In the genomic region with DNA sequence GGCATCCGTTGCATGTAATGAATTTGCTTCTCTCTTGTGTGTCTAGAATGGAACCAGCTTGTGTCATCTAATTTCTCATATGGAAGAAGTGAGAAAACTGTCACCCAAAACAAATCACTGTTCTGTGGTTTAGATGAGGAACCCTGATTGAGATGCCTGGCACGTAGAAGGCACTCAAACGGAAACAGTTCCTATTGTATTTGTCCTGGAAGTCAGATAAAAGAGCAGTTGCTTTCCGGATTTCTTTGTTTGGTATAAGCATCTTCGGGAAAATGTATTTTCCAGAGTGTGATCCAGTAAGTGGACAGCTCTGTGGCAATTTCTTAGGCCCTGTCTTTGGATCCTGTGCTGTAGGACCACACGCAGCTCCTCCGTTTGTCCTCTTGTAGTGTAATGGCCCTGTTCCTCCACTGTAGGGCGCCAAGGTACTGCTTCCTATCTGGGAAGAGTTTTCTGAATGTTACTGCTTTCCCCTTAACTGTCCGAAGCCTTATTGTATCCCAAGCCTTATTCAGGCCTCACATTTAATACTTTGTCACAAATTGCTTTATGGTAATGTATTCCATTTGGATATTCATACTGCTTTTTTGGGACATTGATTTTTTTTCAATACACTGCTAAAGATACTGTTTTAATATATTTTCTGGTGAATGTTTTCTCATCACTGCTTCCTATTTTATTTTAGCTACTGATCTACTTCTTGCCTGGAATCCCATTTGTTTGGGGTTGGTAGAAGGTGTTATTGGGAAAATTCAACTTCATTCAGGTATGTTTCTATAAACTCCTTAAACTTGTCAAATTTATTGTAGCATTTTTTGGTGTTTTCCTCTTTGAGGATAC, we compare ENCODE assay signal across 8 cellular contexts. TPM values are rescaled to one million over a fixed set of nuclear protein-coding genes. Genes with fewer than 3 reads are reported as not detected.
A peak's percentile ranks its signal among the peaks of the same experiment; 100 is the strongest.
DNase-seq lines count a peak whose midpoint lies in the region; ATAC-seq and TF ChIP-seq lines count a peak whose summit lies in the region.

No MANE protein-coding gene starts in this region.

- no peaks in the 10 kb centered on the region for H3K4me1 ChIP-seq in HCT116 (ENCODE audit: control insufficient read depth in 1 of 2, insufficient read depth in 2 of 2, low read length in 2 of 2)
- H3K4me1 ChIP-seq in adipocyte (ENCODE audit: control insufficient read depth, insufficient read depth, low read length), result peaks cover 9% of the 10 kb centered on the region
- peaks cover 0 to 16% (median 7%) of the 10 kb centered on the region in 9 donors for H3K4me1 ChIP-seq in heart right ventricle
- peaks cover 25% of the 10 kb centered on the region for H3K4me1 ChIP-seq in psoas muscle

- no peaks in the 10 kb centered on the region for H3K9me2 ChIP-seq in HCT116 (ENCODE audit: insufficient read depth)

- peak; percentile 97 for TF ChIP-seq RAD21 in HCT116 (IDR thresholded peaks at IDR 0.05; ENCODE audit: low read depth)

- H3K9ac ChIP-seq in HCT116 (ENCODE audit: low read length), result no peak overlapping the region
- peak overlapping the region; percentile 55 for H3K9ac ChIP-seq in adipocyte (ENCODE audit: low read length)

- DNase-seq in GM04504 (ENCODE audit: low read depth) (peak; percentile 68), HCT116 (ENCODE audit: low read depth, low spot score) (peak; percentile 63), NAMALWA (ENCODE audit: low spot score) (peak; percentile 83), SKM-1 treated with dmso at 0.1 percent for 144 hours (lab: John Stamatoyannopoulos, UW; ENCODE audit: unreplicated experiment) (peak; percentile 73), adipocyte (ENCODE audit: low read depth) (peak; percentile 93), heart right ventricle (peak; percentile 29 to 79), psoas muscle (peak; percentile 47 to 58)

- H3K4me2 ChIP-seq in HCT116 (ENCODE audit: low read length), result no peak overlapping the region

- no peak for TF ChIP-seq POLR2A in HCT116 (IDR thresholded peaks at IDR 0.05; ENCODE audit: borderline replicate concordance, extremely low read depth, insufficient read depth, insufficient read length)

- TF ChIP-seq CTCF in HCT116 (IDR thresholded peaks at IDR 0.05 in 2 of 3, conservative IDR thresholded peaks at IDR 0.05 in 1 of 3; ENCODE audit: borderline replicate concordance in 1 of 3, insufficient read depth in 1 of 3, low read depth in 2 of 3, low read length in 2 of 3) (peak; percentile 89 to 99 (median 99)), heart right ventricle (IDR thresholded peaks at IDR 0.05) (peak; percentile 67 to 96 (median 93)), psoas muscle (IDR thresholded peaks at IDR 0.05) (peak; percentile 93)

- H3K4me3 ChIP-seq in HCT116 (replicated peaks in 1 of 2; ENCODE audit: low read depth in 1 of 2, low read length in 2 of 2), result no peak overlapping the region
- H3K4me3 ChIP-seq in adipocyte (ENCODE audit: low read length), result no peak overlapping the region
- no peak overlapping the region for H3K4me3 ChIP-seq in heart right ventricle
- no peak overlapping the region for H3K4me3 ChIP-seq in psoas muscle

- H4K20me1 ChIP-seq in HCT116 (ENCODE audit: insufficient read depth), result no peaks in the 10 kb centered on the region

- H3K9me3 ChIP-seq in HCT116 (ENCODE audit: control insufficient read depth in 1 of 2, insufficient read depth in 1 of 2, low read depth in 1 of 2, low read length in 2 of 2) (no peaks in the 10 kb centered on the region), adipocyte (ENCODE audit: control insufficient read depth, low read length) (no peaks in the 10 kb centered on the region), heart right ventricle (no peaks in the 10 kb centered on the region), psoas muscle (no peaks in the 10 kb centered on the region)

- H3K27me3 ChIP-seq in HCT116 (ENCODE audit: insufficient read depth, low read length) (no peaks in the 10 kb centered on the region), adipocyte (replicated peaks; ENCODE audit: control insufficient read depth, insufficient read depth, low read length) (no peaks in the 10 kb centered on the region), heart right ventricle (no peaks in the 10 kb centered on the region), psoas muscle (ENCODE audit: insufficient read depth in 3 of 3, low read length in 2 of 3) (no peaks in the 10 kb centered on the region)

- H2AFZ ChIP-seq in HCT116 (ENCODE audit: low read depth, low read length, poor library complexity, severe bottlenecking), result no peak overlapping the region

- H3K79me2 ChIP-seq in HCT116 (ENCODE audit: insufficient read depth, low read length), result peaks cover 4% of the 10 kb centered on the region

- CTCF ChIA-PET in HCT116 (lab: Charles Lee), result interaction anchor here (0.6 to 4.3 kb wide), 19 partner anchors 9 to 764 kb away, joined by 3 to 65 read pairs (median 6); a partner anchor contains a TSS

- H3K27ac ChIP-seq in HCT116 (ENCODE audit: low read depth, low read length) (no peak overlapping the region), heart right ventricle (peak overlapping the region in 1 of 10 donors; percentile 28), psoas muscle (no peak overlapping the region)

- no peaks in the 10 kb centered on the region for H3K36me3 ChIP-seq in HCT116 (ENCODE audit: control insufficient read depth in 1 of 2, insufficient read depth in 2 of 2, low read length in 2 of 2)
- H3K36me3 ChIP-seq in adipocyte (ENCODE audit: control insufficient read depth, insufficient read depth, low read length, severe bottlenecking), result no peaks in the 10 kb centered on the region
- peaks cover 0 to 3% (median 0%) of the 10 kb centered on the region in 9 donors for H3K36me3 ChIP-seq in heart right ventricle
- H3K36me3 ChIP-seq in psoas muscle (ENCODE audit: insufficient read depth in 1 of 2, low read depth in 1 of 2), result no peaks in the 10 kb centered on the region

- intact Hi-C loops in HCT116 (cut with micrococcal nuclease), result loop anchor here (1.0 to 5.0 kb wide), 4 partner anchors 64 to 587 kb away; no protein-coding TSS in a partner anchor
- intact Hi-C loops in heart right ventricle (cut with DNase I), result loop anchor here (1.0 to 10.0 kb wide), 8 partner anchors 63 to 584 kb away; no protein-coding TSS in a partner anchor
- intact Hi-C loops in psoas muscle (cut with DNase I), result loop anchor here in 1 of 2 donors (2.0 to 10.0 kb wide), 3 partner anchors 57 to 584 kb away; no protein-coding TSS in a partner anchor

- WGBS in heart right ventricle, 2 donors, result 29 to 32% methylated on average over 9 of the region's 9 CpGs
- 31 to 37% (median 32%) methylated on average over 9 of the region's 9 CpGs for whole genome bisulfite sequencing in psoas muscle, 3 donors

- BruUV-seq in HCT116 (replicated peaks; lab: Mats Ljungman, UMichigan), result no TSS peak

- POLR2A ChIA-PET in HCT116 (lab: Charles Lee), result interaction anchor here (1.0 to 1.3 kb wide), 2 partner anchors 89 to 99 kb away, joined by 3 read pairs; a partner anchor contains a TSS

- RAD21 ChIA-PET in HCT116 (lab: Charles Lee; ENCODE audit: low non-redundant PET in 1 of 2, low total read pairs in 2 of 2, uncharacterized antibody in 2 of 2, unreplicated experiment in 2 of 2), result interaction anchor here in 1 of 2 experiments (0.6 to 1.6 kb wide), 4 partner anchors 16 to 142 kb away, joined by 4 to 6 read pairs (median 4); no protein-coding TSS in a partner anchor

- ATAC-seq in HCT116 (peak; percentile 98), heart right ventricle (peak; percentile 87 to 97 (median 94)), psoas muscle (peak; percentile 93 to 97 (median 96)), GM21423 (IDR thresholded peaks at IDR 0.05; ENCODE audit: unreplicated experiment) (no peak)

TF ChIP-seq in HCT116, 20 proteins besides CTCF, POLR2A, EP300 and RAD21 (continues in another document):
- no peak for TF ChIP-seq ELF1 (IDR thresholded peaks at IDR 0.05; ENCODE audit: borderline replicate concordance, low read depth)
- TF ChIP-seq FOSL1 (IDR thresholded peaks at IDR 0.05; ENCODE audit: low read depth), result no peak
- no peak for TF ChIP-seq SIN3A (IDR thresholded peaks at IDR 0.05; ENCODE audit: low read depth)
- no peak for TF ChIP-seq TCF7L2 (IDR thresholded peaks at IDR 0.05; ENCODE audit: borderline replicate concordance, extremely low read depth, insufficient read depth, insufficient read length)
- TF ChIP-seq CBX3 (IDR thresholded peaks at IDR 0.05; ENCODE audit: low read depth), result no peak
- TF ChIP-seq, protein P1, sequence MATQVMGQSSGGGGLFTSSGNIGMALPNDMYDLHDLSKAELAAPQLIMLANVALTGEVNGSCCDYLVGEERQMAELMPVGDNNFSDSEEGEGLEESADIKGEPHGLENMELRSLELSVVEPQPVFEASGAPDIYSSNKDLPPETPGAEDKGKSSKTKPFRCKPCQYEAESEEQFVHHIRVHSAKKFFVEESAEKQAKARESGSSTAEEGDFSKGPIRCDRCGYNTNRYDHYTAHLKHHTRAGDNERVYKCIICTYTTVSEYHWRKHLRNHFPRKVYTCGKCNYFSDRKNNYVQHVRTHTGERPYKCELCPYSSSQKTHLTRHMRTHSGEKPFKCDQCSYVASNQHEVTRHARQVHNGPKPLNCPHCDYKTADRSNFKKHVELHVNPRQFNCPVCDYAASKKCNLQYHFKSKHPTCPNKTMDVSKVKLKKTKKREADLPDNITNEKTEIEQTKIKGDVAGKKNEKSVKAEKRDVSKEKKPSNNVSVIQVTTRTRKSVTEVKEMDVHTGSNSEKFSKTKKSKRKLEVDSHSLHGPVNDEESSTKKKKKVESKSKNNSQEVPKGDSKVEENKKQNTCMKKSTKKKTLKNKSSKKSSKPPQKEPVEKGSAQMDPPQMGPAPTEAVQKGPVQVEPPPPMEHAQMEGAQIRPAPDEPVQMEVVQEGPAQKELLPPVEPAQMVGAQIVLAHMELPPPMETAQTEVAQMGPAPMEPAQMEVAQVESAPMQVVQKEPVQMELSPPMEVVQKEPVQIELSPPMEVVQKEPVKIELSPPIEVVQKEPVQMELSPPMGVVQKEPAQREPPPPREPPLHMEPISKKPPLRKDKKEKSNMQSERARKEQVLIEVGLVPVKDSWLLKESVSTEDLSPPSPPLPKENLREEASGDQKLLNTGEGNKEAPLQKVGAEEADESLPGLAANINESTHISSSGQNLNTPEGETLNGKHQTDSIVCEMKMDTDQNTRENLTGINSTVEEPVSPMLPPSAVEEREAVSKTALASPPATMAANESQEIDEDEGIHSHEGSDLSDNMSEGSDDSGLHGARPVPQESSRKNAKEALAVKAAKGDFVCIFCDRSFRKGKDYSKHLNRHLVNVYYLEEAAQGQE (IDR thresholded peaks at IDR 0.05; ENCODE audit: low read depth), result no peak
- TF ChIP-seq EZH2 (IDR thresholded peaks at IDR 0.05), result no peak

RNA-seq across cellular contexts. Expression of a gene that starts 24.8 kb away (rescaled TPM):
- 21.6 TPM for total RNA-seq in HCT116 (2021; ENCODE audit: unreplicated experiment)
- 9.5 and 13.5 TPM in 2 replicates for polyA plus RNA-seq in HCT116 (2012)
- 10 to 100 TPM in 2 of 10 donors, 1 to 10 TPM in 8; 4.2 to 13.3 (median 7.5) TPM for total RNA-seq in heart right ventricle
- polyA plus RNA-seq in heart right ventricle, result 1 to 10 TPM; 4.0 to 4.5 TPM
- 10 to 100 TPM in 3 of 4 donors, 1 to 10 TPM in 1; 8.0 to 12.3 (median 10.7) TPM for total RNA-seq in psoas muscle
- 10 to 100 TPM in 1 of 3 donors, 1 to 10 TPM in 2; 6.0 to 10.0 (median 8.0) TPM for polyA plus RNA-seq in psoas muscle
